22 cellular contexts compared by ENCODE assay signal in the genomic region with DNA sequence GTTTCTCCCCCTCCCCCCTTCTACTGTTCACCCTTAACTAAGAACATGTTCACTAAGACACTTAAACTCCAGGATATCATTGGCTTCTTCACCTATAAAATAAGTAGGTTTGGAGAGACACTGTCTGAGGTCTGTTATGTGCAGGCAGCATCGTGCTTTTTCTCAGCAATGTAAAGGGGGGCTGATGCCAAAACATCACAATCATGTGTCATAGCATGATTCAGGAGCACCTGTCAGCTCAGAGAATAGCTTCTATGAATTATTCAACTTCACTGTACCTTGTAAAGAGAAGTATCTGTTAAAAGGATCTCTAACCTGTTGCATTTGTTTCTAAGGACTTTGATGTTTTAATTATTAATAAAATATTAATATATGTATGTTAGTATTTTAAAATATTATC.
"Had no signal": no experiment of that assay in that cellular context is flagged by ENCODE, and none has a peak within 500 bp of the region (broad histone marks: within the 10 kb centered on the region; RNA-seq: fewer than 3 reads in every experiment).

No MANE protein-coding gene starts in this region.

- H3K4me3 Mint-ChIP-seq: activated CD8-positive, alpha-beta T cell treated with anti-CD3 and anti-CD28 coated beads, Interleukin-2, amount 10 ng/mL, durations not matched to agents 7 days and 5 days; activated naive CD4-positive, alpha-beta T cell treated with anti-CD3 and anti-CD28 coated beads, Interleukin-2, amount 50 U/mL, for 24 hours; T-helper 1 cell treated with Interleukin-12 subunit alpha and Interleukin-12 subunit beta and Interleukin-4 antibody, amounts not matched to agents 30 μg/mL and 1 μg/mL, for 36 hours had no signal

- H3K4me3 ChIP-seq: Peyer's patch had no signal

- H3K27ac Mint-ChIP-seq: activated CD8-positive, alpha-beta T cell treated with anti-CD3 and anti-CD28 coated beads, Interleukin-2, amount 10 ng/mL, durations not matched to agents 7 days and 5 days; activated naive CD4-positive, alpha-beta T cell treated with anti-CD3 and anti-CD28 coated beads, Interleukin-2, amount 50 U/mL, for 24 hours; T-helper 1 cell treated with Interleukin-12 subunit alpha and Interleukin-12 subunit beta and Interleukin-4 antibody, amounts not matched to agents 30 μg/mL and 1 μg/mL, for 36 hours had no signal

- H3K27me3 Mint-ChIP-seq: activated naive CD4-positive, alpha-beta T cell treated with anti-CD3 and anti-CD28 coated beads, Interleukin-2, amount 50 U/mL, for 24 hours had no signal

- H3K36me3 Mint-ChIP-seq: activated naive CD4-positive, alpha-beta T cell treated with anti-CD3 and anti-CD28 coated beads, Interleukin-2, amount 50 U/mL, for 24 hours had no signal

- H3K27ac ChIP-seq: Peyer's patch had no signal

- H3K4me1 Mint-ChIP-seq: activated naive CD4-positive, alpha-beta T cell treated with anti-CD3 and anti-CD28 coated beads, Interleukin-2, amount 50 U/mL, for 24 hours had no signal

- H3K4me1 ChIP-seq: Peyer's patch had no signal

- H3K27me3 ChIP-seq: Peyer's patch had no signal

- DNase-seq: activated CD4-positive, alpha-beta T cell treated with anti-CD3 and anti-CD28 coated beads for 4 hours; activated CD4-positive, alpha-beta T cell treated with anti-CD3 and anti-CD28 coated beads, Interleukin-2, amount 50 U/mL, for 4 hours; activated CD8-positive, alpha-beta memory T cell treated with anti-CD3 and anti-CD28 coated beads, Interleukin-2, amount 50 U/mL, for 48 hours; activated CD8-positive, alpha-beta T cell treated with anti-CD3 and anti-CD28 coated beads, Interleukin-2, amount 10 ng/mL, durations not matched to agents 7 days and 5 days; activated naive CD4-positive, alpha-beta T cell; activated T-cell treated with anti-CD3 and anti-CD28 coated beads, Interleukin-2, amount 50 U/mL, for 1 hour; aorta; NCI-H1105 treated with DMSO at 0.1 percent for 48 hours; NCI-H1436 treated with DMSO at 0.1 percent for 48 hours; NCI-H187; NCI-H2081; NCI-H2171; NCI-H2227 treated with DMSO at 0.1 percent for 48 hours; NCI-H526; NCI-H774; NK-92 treated with Interleukin-12 subunit alpha and Interleukin-12 subunit beta, amount 100 ng/mL, for 24 hours; OCI-M1; Peyer's patch; SHP77 treated with DMSO at 0.1 percent for 48 hours had no signal

- H3K36me3 ChIP-seq: Peyer's patch had no signal

- ATAC-seq: activated CD4-positive, CD25-positive, alpha-beta regulatory T cell treated with anti-CD3 and anti-CD28 coated beads, Interleukin-2, amount 50 U/mL, for 24 hours; activated CD8-positive, alpha-beta T cell treated with anti-CD3 and anti-CD28 coated beads, Interleukin-2, amount 10 ng/mL, durations not matched to agents 7 days and 5 days had no signal

- H3K9me3 ChIP-seq: Peyer's patch had no signal
